Comparison of ENCODE assay signal across 8 cellular contexts in genomic region chr14:54691525-54692260, GRCh38.
A peak's percentile ranks its signal among the peaks of the same experiment; 100 is the strongest.
DNase-seq lines count a peak whose midpoint lies in the region; ATAC-seq, FAIRE-seq and TF ChIP-seq lines count a peak whose summit lies in the region.

No MANE protein-coding gene starts in this region.

- H3K79me2 ChIP-seq in astrocyte (ENCODE audit: insufficient read depth, low read length): peaks cover 74% of the 10 kb centered on the region

- peaks cover 9% of the 10 kb centered on the region for H3K4me1 ChIP-seq in astrocyte (ENCODE audit: insufficient read depth, low read length)

- H3K27ac ChIP-seq in astrocyte (ENCODE audit: low read depth, low read length): no peak overlapping the region

- H3K9me3 Mint-ChIP-seq in astrocyte (ENCODE audit: unreplicated experiment): peaks cover 2% of the 10 kb centered on the region

- intact Hi-C loops in sciatic nerve (cut with DNase I): loop anchor here (2.0 to 10.0 kb wide), 2 partner anchors 73 to 125 kb away; partner anchors contain the start of gene SAMD4A

- DNase-seq in GM10266 (ENCODE audit: extremely low spot score) (peak; percentile 50), KBM-7 (peak; percentile 82), SK-N-DZ (ENCODE audit: low spot score) (peak; percentile 9), astrocyte (ENCODE audit: low read depth) (no peak), hippocampal formation (lab: John Stamatoyannopoulos, UW) (peak; percentile 49 to 54), sciatic nerve (ENCODE audit: low spot score) (peak; percentile 89), GOT3 (lab: John Stamatoyannopoulos, UW) (no peak)

- H3K27me3 ChIP-seq in astrocyte (ENCODE audit: insufficient read depth, low read length): no peaks in the 10 kb centered on the region

- no peaks in the 10 kb centered on the region for H3K9me3 ChIP-seq in astrocyte (ENCODE audit: insufficient read depth, low read depth, low read length)

- no peak overlapping the region for H2AFZ ChIP-seq in astrocyte (ENCODE audit: low read depth, low read length)

- ATAC-seq in sciatic nerve (peak; percentile 84), GM21825 (IDR thresholded peaks at IDR 0.05; ENCODE audit: unreplicated experiment) (no peak)

- in situ Hi-C loops in KBM-7 (cut with MboI; ENCODE audit: low pct_unique_long_range_greater_than_20kb, low sequenced_read_pairs): no loop called here

- H3K4me3 ChIP-seq in astrocyte (ENCODE audit: insufficient read depth, low read depth, low read length): no peak overlapping the region

- H4K20me1 ChIP-seq in astrocyte (ENCODE audit: insufficient read depth, low read length): peaks cover 62% of the 10 kb centered on the region

- no peaks in the 10 kb centered on the region for H3K36me3 ChIP-seq in astrocyte (ENCODE audit: insufficient read depth, low read length)

- H3K4me2 ChIP-seq in astrocyte (ENCODE audit: low read length): no peak overlapping the region

- H3K27me3 Mint-ChIP-seq in astrocyte (ENCODE audit: low read depth, unreplicated experiment): no peaks in the 10 kb centered on the region

- TF ChIP-seq CTCF in GM10266 (IDR thresholded peaks at IDR 0.05; ENCODE audit: control insufficient read depth, insufficient read depth, low read depth, missing control alignments) (peak; percentile 81), astrocyte (IDR thresholded peaks at IDR 0.05; ENCODE audit: insufficient read depth, low read depth, low read length) (peak; percentile 92)

- no peak overlapping the region for H3K4me3 Mint-ChIP-seq in astrocyte (ENCODE audit: unreplicated experiment)

- H3K9ac ChIP-seq in astrocyte (ENCODE audit: low read length): no peak overlapping the region

- peaks cover 43% of the 10 kb centered on the region for H3K4me1 Mint-ChIP-seq in astrocyte (ENCODE audit: low read depth, unreplicated experiment)

- H3K27ac Mint-ChIP-seq in astrocyte (ENCODE audit: unreplicated experiment): peak overlapping the region; percentile 11

- no peak for FAIRE-seq in astrocyte (lab: Jason Lieb, UNC)

- peaks cover 14% of the 10 kb centered on the region for H3K36me3 Mint-ChIP-seq in astrocyte (ENCODE audit: low read depth, unreplicated experiment)

Comparison
In these comparisons a context has a peak if more than half of its experiments do, and no peak if none do; other contexts are left out.
1. DNase-seq: peak in GM10266 (single experiment), KBM-7 (single experiment), SK-N-DZ (single experiment), hippocampal formation (2 of 2) and sciatic nerve (single experiment); none in astrocyte (single experiment) and GOT3 (single experiment).